Comparison of ENCODE assay signal across 25 cellular contexts in the genomic region with DNA sequence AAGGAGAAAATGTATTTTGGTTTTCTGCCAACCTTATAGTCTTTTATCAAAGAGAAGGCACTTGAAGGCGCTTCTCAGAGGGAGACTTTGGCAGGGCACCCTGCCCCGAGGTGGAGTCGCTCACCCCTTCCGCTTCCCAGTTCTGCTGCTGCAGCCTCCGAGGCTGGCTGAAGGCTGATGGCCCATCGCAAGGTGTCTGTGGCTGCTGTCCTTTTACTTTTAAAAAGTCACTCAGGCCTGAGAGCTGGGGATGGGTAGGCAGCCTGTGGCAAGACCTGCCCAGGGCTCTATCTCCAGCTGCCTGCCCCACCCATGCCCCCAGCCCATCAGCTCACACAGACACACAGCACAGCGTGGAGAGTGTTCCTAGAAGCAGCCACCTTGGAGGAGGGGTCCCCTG.
"Had no signal": no experiment of that assay in that cellular context is flagged by ENCODE, and none has a peak within 500 bp of the region (broad histone marks: within the 10 kb centered on the region; RNA-seq: fewer than 3 reads in every experiment).

No MANE protein-coding gene starts in this region.

- H3K9ac ChIP-seq: neural progenitor cell had no signal

- ATAC-seq: activated naive CD8-positive, alpha-beta T cell treated with anti-CD3 and anti-CD28 coated beads, Interleukin-2, amount 50 U/mL, for 24 hours; esophagus mucosa; foreskin keratinocyte; natural killer cell; right lobe of liver; stimulated activated effector memory CD8-positive, alpha-beta T cell treated with anti-CD3 and anti-CD28 coated beads, Interleukin-12 subunit alpha, Interleukin-12 subunit beta, amount 100 ng/mL, for 72 hours; T-helper 17 cell had no signal

- H2AFZ ChIP-seq: neural progenitor cell had no signal

- H3K9me3 ChIP-seq: heart left ventricle, right lobe of liver, thoracic aorta, upper lobe of left lung, vagina had no signal

- H3K27me3 ChIP-seq: foreskin keratinocyte, neural progenitor cell, right lobe of liver, upper lobe of left lung, vagina had no signal

- H3K36me3 ChIP-seq: heart left ventricle, neural progenitor cell, right lobe of liver, thoracic aorta, upper lobe of left lung, vagina had no signal

- H3K27ac ChIP-seq: foreskin keratinocyte, heart left ventricle, neural progenitor cell, right lobe of liver, skin epidermis, thoracic aorta, upper lobe of left lung, vagina had no signal

- H3K4me3 ChIP-seq: heart left ventricle, neural progenitor cell, right lobe of liver, skin epidermis, thoracic aorta, upper lobe of left lung, vagina had no signal

- H3K4me2 ChIP-seq: neural progenitor cell had no signal

- DNase-seq: activated CD4-positive, alpha-beta T cell treated with anti-CD3 and anti-CD28 coated beads for 1 hour; activated CD4-positive, alpha-beta T cell treated with anti-CD3 and anti-CD28 coated beads, Interleukin-2, amount 10 ng/mL, durations not matched to agents 7 days and 5 days; activated naive CD8-positive, alpha-beta T cell treated with anti-CD3 and anti-CD28 coated beads, Interleukin-2, amount 50 U/mL, for 24 hours; activated T-cell treated with anti-CD3 and anti-CD28 coated beads, Interleukin-2, amount 50 U/mL, for 48 hours; amygdala; caudate nucleus; cortex of kidney; foreskin keratinocyte; heart left ventricle; hypothalamus; natural killer cell; posterior cingulate gyrus; right lobe of liver; stimulated activated CD4-positive, alpha-beta T cell treated with anti-CD3 and anti-CD28 coated beads, Interleukin-12 subunit alpha, Interleukin-12 subunit beta, amount 100 ng/mL, for 4 hours; stimulated activated CD4-positive, alpha-beta T cell treated with anti-CD3 and anti-CD28 coated beads, Interleukin-4, amount 100 ng/mL, for 24 hours; SW 1271; T-helper 17 cell; T1000; upper lobe of left lung had no signal

- H3K4me1 ChIP-seq: foreskin keratinocyte, right lobe of liver, vagina had no signal
